In genomic region chr1:241591736-241592135, GRCh38 we compare ENCODE assay signal across 27 cellular contexts. TPM values are rescaled to one million over a fixed set of nuclear protein-coding genes. Genes with fewer than 3 reads are reported as not detected.
DNase-seq lines count a peak whose midpoint lies in the region; ATAC-seq and TF ChIP-seq lines count a peak whose summit lies in the region.
"Had no signal": no experiment of that assay in that cellular context is flagged by ENCODE, and none has a peak within 500 bp of the region (broad histone marks: within the 10 kb centered on the region; RNA-seq: fewer than 3 reads in every experiment).

No MANE protein-coding gene starts in this region.

- H3K27me3 ChIP-seq in PC-9 (ENCODE audit: insufficient read depth, low read depth) (no peaks in the 10 kb centered on the region), skeletal muscle satellite cell (ENCODE audit: control insufficient read depth, insufficient read depth, low read length) (no peaks in the 10 kb centered on the region)
- H3K27me3 ChIP-seq in CD4-positive, alpha-beta memory T cell (ENCODE audit: insufficient read depth, low read length), result no peaks in the 10 kb centered on the region
- H3K27me3 ChIP-seq: sigmoid colon had no signal

- no peak overlapping the region for H3K4me3 Mint-ChIP-seq in activated CD8-positive, alpha-beta T cell treated with anti-CD3 and anti-CD28 coated beads for 36 hours
- H3K4me3 Mint-ChIP-seq in activated CD8-positive, alpha-beta T cell treated with anti-CD3 and anti-CD28 coated beads, Interleukin-2, amount 10 ng/mL, durations not matched to agents 7 days and 5 days, result no peak overlapping the region
- H3K4me3 Mint-ChIP-seq in dendritic cell treated with granulocyte-macrophage colony-stimulating factor and Interleukin-4, amounts not matched to agents 40 ng/mL and 50 ng/mL, for 4 days, result no peak overlapping the region
- H3K4me3 Mint-ChIP-seq in CD4-positive, alpha-beta memory T cell, result no peak overlapping the region
- H3K4me3 Mint-ChIP-seq: activated CD4-positive, alpha-beta T cell treated with anti-CD3 and anti-CD28 coated beads, Interleukin-2, amount 10 ng/mL, durations not matched to agents 7 days and 5 days; endodermal cell; T-helper 2 cell treated with Interferon-gamma antibody and Interleukin-4, amounts not matched to agents 5 μg/mL and 100 μg/mL, for 36 hours had no signal

- peak overlapping the region; percentile 78 for H3K27ac ChIP-seq in PC-9
- no peak overlapping the region for H3K27ac ChIP-seq in CD4-positive, alpha-beta memory T cell (ENCODE audit: low read depth, low read length)
- H3K27ac ChIP-seq: coronary artery, sigmoid colon had no signal

- H3K9me3 ChIP-seq in PC-9 (ENCODE audit: insufficient read depth, low read depth) (no peaks in the 10 kb centered on the region), skeletal muscle satellite cell (replicated peaks; ENCODE audit: low read length) (no peaks in the 10 kb centered on the region)
- no peaks in the 10 kb centered on the region for H3K9me3 ChIP-seq in CD4-positive, alpha-beta memory T cell (ENCODE audit: control insufficient read depth in 1 of 2, low read length in 2 of 2)
- H3K9me3 ChIP-seq: mucosa of descending colon, sigmoid colon, SK-N-SH had no signal

- no peaks in the 10 kb centered on the region for H3K27me3 Mint-ChIP-seq in activated CD8-positive, alpha-beta T cell treated with anti-CD3 and anti-CD28 coated beads for 36 hours
- H3K27me3 Mint-ChIP-seq in activated CD8-positive, alpha-beta T cell treated with anti-CD3 and anti-CD28 coated beads, Interleukin-2, amount 10 ng/mL, durations not matched to agents 7 days and 5 days (ENCODE audit: low read depth), result no peaks in the 10 kb centered on the region
- H3K27me3 Mint-ChIP-seq in dendritic cell treated with granulocyte-macrophage colony-stimulating factor and Interleukin-4, amounts not matched to agents 40 ng/mL and 50 ng/mL, for 4 days, result no peaks in the 10 kb centered on the region
- H3K27me3 Mint-ChIP-seq in CD4-positive, alpha-beta memory T cell, result peaks cover 0 to 3% of the 10 kb centered on the region in 2 donors
- H3K27me3 Mint-ChIP-seq: activated CD4-positive, alpha-beta T cell treated with anti-CD3 and anti-CD28 coated beads, Interleukin-2, amount 10 ng/mL, durations not matched to agents 7 days and 5 days; progenitor cell of endocrine pancreas had no signal

- peak overlapping the region; percentile 25 for H3K27ac Mint-ChIP-seq in activated CD8-positive, alpha-beta T cell treated with anti-CD3 and anti-CD28 coated beads for 36 hours
- no peak overlapping the region for H3K27ac Mint-ChIP-seq in activated CD8-positive, alpha-beta T cell treated with anti-CD3 and anti-CD28 coated beads, Interleukin-2, amount 10 ng/mL, durations not matched to agents 7 days and 5 days
- peak overlapping the region; percentile 77 for H3K27ac Mint-ChIP-seq in dendritic cell treated with granulocyte-macrophage colony-stimulating factor and Interleukin-4, amounts not matched to agents 40 ng/mL and 50 ng/mL, for 4 days
- no peak overlapping the region for H3K27ac Mint-ChIP-seq in CD4-positive, alpha-beta memory T cell
- H3K27ac Mint-ChIP-seq: activated CD4-positive, alpha-beta T cell treated with anti-CD3 and anti-CD28 coated beads, Interleukin-2, amount 10 ng/mL, durations not matched to agents 7 days and 5 days; endodermal cell; T-helper 2 cell treated with Interferon-gamma antibody and Interleukin-4, amounts not matched to agents 5 μg/mL and 100 μg/mL, for 36 hours had no signal

- no peak for TF ChIP-seq CTCF in activated CD8-positive, alpha-beta T cell treated with anti-CD3 and anti-CD28 coated beads for 36 hours (IDR thresholded peaks at IDR 0.05)
- TF ChIP-seq CTCF in PC-9 (conservative IDR thresholded peaks at IDR 0.05), result no peak

- CTCF ChIA-PET in activated CD8-positive, alpha-beta T cell treated with anti-CD3 and anti-CD28 coated beads for 36 hours (lab: Charles Lee), result interaction anchor here (0.7 to 1.3 kb wide), 2 partner anchors 10 to 19 kb away, joined by 3 read pairs; no protein-coding TSS in a partner anchor
- CTCF ChIA-PET in activated CD8-positive, alpha-beta T cell treated with anti-CD3 and anti-CD28 coated beads, Interleukin-2, amount 10 ng/mL, durations not matched to agents 7 days and 5 days (lab: Charles Lee), result interaction anchor here (1.4 kb wide), 1 partner anchor 19 kb away, joined by 7 read pairs; no protein-coding TSS in a partner anchor
- CTCF ChIA-PET in PC-9 (lab: Charles Lee), result interaction anchor here (0.6 to 0.9 kb wide), 2 partner anchors 19 to 860 kb away, joined by 3 to 4 read pairs; no protein-coding TSS in a partner anchor
- CTCF ChIA-PET in CD4-positive, alpha-beta memory T cell (lab: Charles Lee; ENCODE audit: partially characterized antibody), result interaction anchor here (1.0 to 1.9 kb wide), 3 partner anchors 19 to 54 kb away, joined by 3 to 10 read pairs (median 3); no protein-coding TSS in a partner anchor

- H3K36me3 Mint-ChIP-seq in activated CD8-positive, alpha-beta T cell treated with anti-CD3 and anti-CD28 coated beads for 36 hours (ENCODE audit: low read depth), result peaks cover 8% of the 10 kb centered on the region
- peaks cover 6% of the 10 kb centered on the region for H3K36me3 Mint-ChIP-seq in activated CD8-positive, alpha-beta T cell treated with anti-CD3 and anti-CD28 coated beads, Interleukin-2, amount 10 ng/mL, durations not matched to agents 7 days and 5 days (ENCODE audit: low read depth)
- H3K36me3 Mint-ChIP-seq in dendritic cell treated with granulocyte-macrophage colony-stimulating factor and Interleukin-4, amounts not matched to agents 40 ng/mL and 50 ng/mL, for 4 days (ENCODE audit: low read depth), result peaks cover 84% of the 10 kb centered on the region
- peaks cover 0 to 15% of the 10 kb centered on the region in 2 donors for H3K36me3 Mint-ChIP-seq in CD4-positive, alpha-beta memory T cell

- intact Hi-C loops in activated CD8-positive, alpha-beta T cell treated with anti-CD3 and anti-CD28 coated beads for 36 hours (cut with micrococcal nuclease), result loop anchor here (5.0 kb wide), 1 partner anchor 59 kb away; the partner anchor contains the start of gene KMO
- intact Hi-C loops in PC-9 (cut with micrococcal nuclease; ENCODE audit: unreplicated experiment), result loop anchor here (1.0 to 5.0 kb wide), 4 partner anchors 19 to 416 kb away; partner anchors contain the start of gene KMO
- intact Hi-C loops in dendritic cell treated with granulocyte-macrophage colony-stimulating factor and Interleukin-4, amounts not matched to agents 40 ng/mL and 50 ng/mL, for 4 days (cut with micrococcal nuclease), result no loop called here
- intact Hi-C loops in CD4-positive, alpha-beta memory T cell (cut with micrococcal nuclease), result no loop called here

- H3F3A ChIP-seq in PC-9 (ENCODE audit: insufficient read depth, low read depth), result peaks cover 30% of the 10 kb centered on the region

- no TSS peak for BruUV-seq in PC-9 (replicated peaks; lab: Mats Ljungman, UMichigan)

- no peaks in the 10 kb centered on the region for H3K9me3 Mint-ChIP-seq in activated CD8-positive, alpha-beta T cell treated with anti-CD3 and anti-CD28 coated beads for 36 hours
- no peaks in the 10 kb centered on the region for H3K9me3 Mint-ChIP-seq in activated CD8-positive, alpha-beta T cell treated with anti-CD3 and anti-CD28 coated beads, Interleukin-2, amount 10 ng/mL, durations not matched to agents 7 days and 5 days (ENCODE audit: insufficient read depth)
- H3K9me3 Mint-ChIP-seq in dendritic cell treated with granulocyte-macrophage colony-stimulating factor and Interleukin-4, amounts not matched to agents 40 ng/mL and 50 ng/mL, for 4 days, result no peaks in the 10 kb centered on the region
- no peaks in the 10 kb centered on the region for H3K9me3 Mint-ChIP-seq in CD4-positive, alpha-beta memory T cell
- H3K9me3 Mint-ChIP-seq: activated CD4-positive, alpha-beta T cell treated with anti-CD3 and anti-CD28 coated beads, Interleukin-2, amount 10 ng/mL, durations not matched to agents 7 days and 5 days; endodermal cell; T-helper 2 cell treated with Interferon-gamma antibody and Interleukin-4, amounts not matched to agents 5 μg/mL and 100 μg/mL, for 36 hours had no signal

- no peak overlapping the region for H2AFZ ChIP-seq in PC-9

- H3K4me2 ChIP-seq in PC-9 (peak overlapping the region; percentile 11), skeletal muscle satellite cell (ENCODE audit: low read length) (no peak overlapping the region)
- H3K4me2 ChIP-seq: SK-N-SH had no signal

- H3K4me1 ChIP-seq in PC-9 (replicated peaks; ENCODE audit: insufficient read depth) (peaks cover 36% of the 10 kb centered on the region), skeletal muscle satellite cell (ENCODE audit: control insufficient read depth, insufficient read depth, low read length) (peaks cover 24% of the 10 kb centered on the region)
- no peaks in the 10 kb centered on the region for H3K4me1 ChIP-seq in CD4-positive, alpha-beta memory T cell (ENCODE audit: insufficient read depth, low read length)
- H3K4me1 ChIP-seq: sigmoid colon had no signal

- ATAC-seq in activated CD8-positive, alpha-beta T cell treated with anti-CD3 and anti-CD28 coated beads for 36 hours, result no peak
- ATAC-seq in activated CD8-positive, alpha-beta T cell treated with anti-CD3 and anti-CD28 coated beads, Interleukin-2, amount 10 ng/mL, durations not matched to agents 7 days and 5 days, result no peak
- ATAC-seq in GM18517 (IDR thresholded peaks at IDR 0.05; ENCODE audit: unreplicated experiment), result no peak
- ATAC-seq: mucosa of descending colon had no signal

- no peaks in the 10 kb centered on the region for H3K9me2 ChIP-seq in PC-9 (ENCODE audit: insufficient read depth)
- H3K9me2 ChIP-seq: SK-N-SH had no signal

- H3K79me2 ChIP-seq in PC-9 (ENCODE audit: low read depth), result no peaks in the 10 kb centered on the region

- H4K20me1 ChIP-seq in PC-9 (ENCODE audit: insufficient read depth), result no peaks in the 10 kb centered on the region

- H3K36me3 ChIP-seq in PC-9 (ENCODE audit: low read depth), result peaks cover 23% of the 10 kb centered on the region
- H3K36me3 ChIP-seq in skeletal muscle satellite cell (ENCODE audit: insufficient read depth, low read length), result no peaks in the 10 kb centered on the region
- H3K36me3 ChIP-seq in CD4-positive, alpha-beta memory T cell (ENCODE audit: insufficient read depth, low read length), result no peaks in the 10 kb centered on the region
- H3K36me3 ChIP-seq: sigmoid colon had no signal

- POLR2A ChIA-PET in activated CD8-positive, alpha-beta T cell treated with anti-CD3 and anti-CD28 coated beads for 36 hours (lab: Charles Lee), result interaction anchor here (1.2 to 1.5 kb wide), 4 partner anchors 22 to 56 kb away, joined by 3 to 6 read pairs (median 4); partner anchors contain the start of genes CHML and OPN3
- POLR2A ChIA-PET in activated CD8-positive, alpha-beta T cell treated with anti-CD3 and anti-CD28 coated beads, Interleukin-2, amount 10 ng/mL, durations not matched to agents 7 days and 5 days (lab: Charles Lee), result no interaction called here
- POLR2A ChIA-PET in PC-9 (lab: Charles Lee; ENCODE audit: unreplicated experiment), result interaction anchor here (0.7 kb wide), 1 partner anchor 146 kb away, joined by 3 read pairs; no protein-coding TSS in a partner anchor
- POLR2A ChIA-PET in CD4-positive, alpha-beta memory T cell (lab: Charles Lee; ENCODE audit: partially characterized antibody), result no interaction called here

- no peak overlapping the region for H3K9ac ChIP-seq in skeletal muscle satellite cell (ENCODE audit: low read depth, low read length)
- H3K9ac ChIP-seq: SK-N-SH had no signal

- DNase-seq in activated CD8-positive, alpha-beta T cell treated with anti-CD3 and anti-CD28 coated beads for 36 hours, result no peak
- no peak for DNase-seq in activated CD8-positive, alpha-beta T cell treated with anti-CD3 and anti-CD28 coated beads, Interleukin-2, amount 10 ng/mL, durations not matched to agents 7 days and 5 days
- DNase-seq in PC-9 (peak in 1 of 2 experiments; percentile 57), epidermal melanocyte (ENCODE audit: insufficient read length, low spot score) (no peak)
- DNase-seq in CD4-positive, alpha-beta memory T cell, result no peak
- DNase-seq: activated CD4-positive, alpha-beta T cell treated with anti-CD3 and anti-CD28 coated beads, Interleukin-2, amount 10 ng/mL, durations not matched to agents 7 days and 5 days; activated CD8-positive, alpha-beta memory T cell treated with anti-CD3 and anti-CD28 coated beads, Interleukin-2, amount 50 U/mL, for 4 hours; activated effector memory CD4-positive, alpha-beta T cell treated with anti-CD3 and anti-CD28 coated beads, Interleukin-2, amount 50 U/mL, for 16 hours; AML-193; endodermal cell; mucosa of descending colon; NCI-H1092; NCI-H1930; NCI-H2227 treated with DMSO at 0.1 percent for 48 hours; NCI-H69; RPMI8226; sigmoid colon; SK-N-SH had no signal

- H3K4me3 ChIP-seq in PC-9 (no peak overlapping the region), skeletal muscle satellite cell (ENCODE audit: low read length) (peak overlapping the region; percentile 25)
- H3K4me3 ChIP-seq in CD4-positive, alpha-beta memory T cell (ENCODE audit: low read length in 2 of 2), result no peak overlapping the region
- H3K4me3 ChIP-seq: coronary artery, mucosa of descending colon, sigmoid colon had no signal

- peaks cover 18% of the 10 kb centered on the region for H3K4me1 Mint-ChIP-seq in activated CD8-positive, alpha-beta T cell treated with anti-CD3 and anti-CD28 coated beads for 36 hours (ENCODE audit: low read depth)
- H3K4me1 Mint-ChIP-seq in activated CD8-positive, alpha-beta T cell treated with anti-CD3 and anti-CD28 coated beads, Interleukin-2, amount 10 ng/mL, durations not matched to agents 7 days and 5 days (ENCODE audit: low read depth), result no peaks in the 10 kb centered on the region
- peaks cover 49% of the 10 kb centered on the region for H3K4me1 Mint-ChIP-seq in dendritic cell treated with granulocyte-macrophage colony-stimulating factor and Interleukin-4, amounts not matched to agents 40 ng/mL and 50 ng/mL, for 4 days (ENCODE audit: low read depth)
- no peaks in the 10 kb centered on the region for H3K4me1 Mint-ChIP-seq in CD4-positive, alpha-beta memory T cell

RNA-seq across cellular contexts. Expression of gene CHML, which starts 48.4 kb away (rescaled TPM):
- 10 to 100 TPM; 20.3 to 24.7 TPM for total RNA-seq in activated CD8-positive, alpha-beta T cell treated with anti-CD3 and anti-CD28 coated beads for 36 hours
- 10 to 100 TPM; 18.2 to 18.7 TPM for total RNA-seq in activated CD8-positive, alpha-beta T cell treated with anti-CD3 and anti-CD28 coated beads, Interleukin-2, amount 10 ng/mL, durations not matched to agents 7 days and 5 days
- total RNA-seq in PC-9 (2021), result 34.6 and 47.8 TPM in 2 replicates
- total RNA-seq in skeletal muscle satellite cell (2012; rRNA removed), result 21.8 and 29.9 TPM in 2 replicates
- total RNA-seq in CD4-positive, alpha-beta memory T cell, result 1 to 10 TPM; 7.5 to 8.8 TPM
- polyA plus RNA-seq in CD4-positive, alpha-beta memory T cell, result 1 to 10 TPM; 2.2 to 2.5 TPM

RNA-seq across cellular contexts. Expression of gene OPN3, which starts 48.4 kb away (rescaled TPM):
- total RNA-seq in activated CD8-positive, alpha-beta T cell treated with anti-CD3 and anti-CD28 coated beads for 36 hours, result 10 to 100 TPM in 1 of 2 experiments, 1 to 10 TPM in 1; 9.9 to 11.8 TPM
- total RNA-seq in activated CD8-positive, alpha-beta T cell treated with anti-CD3 and anti-CD28 coated beads, Interleukin-2, amount 10 ng/mL, durations not matched to agents 7 days and 5 days, result 10 to 100 TPM; 15.2 to 15.9 TPM
- 53.2 and 62.7 TPM in 2 replicates for total RNA-seq in PC-9 (2021)
- 25.8 and 33.5 TPM in 2 replicates for total RNA-seq in skeletal muscle satellite cell (2012; rRNA removed)
- total RNA-seq in CD4-positive, alpha-beta memory T cell, result 1 to 10 TPM; 3.9 to 4.8 TPM
- 10 to 100 TPM; 12.9 to 17.5 TPM for polyA plus RNA-seq in CD4-positive, alpha-beta memory T cell

RNA-seq across cellular contexts. Expression of gene KMO, which starts 59.6 kb away (rescaled TPM):
- total RNA-seq in activated CD8-positive, alpha-beta T cell treated with anti-CD3 and anti-CD28 coated beads for 36 hours, result under 1 TPM in 1 of 2 experiments, not detected in 1; 0.18 TPM
- not detected for total RNA-seq in activated CD8-positive, alpha-beta T cell treated with anti-CD3 and anti-CD28 coated beads, Interleukin-2, amount 10 ng/mL, durations not matched to agents 7 days and 5 days
- total RNA-seq in PC-9 (2021), result 0.07 TPM in 1 of 2 replicates, not detected in the other
- under 0.01 and 0.44 TPM in 2 replicates for total RNA-seq in skeletal muscle satellite cell (2012; rRNA removed)
- total RNA-seq in CD4-positive, alpha-beta memory T cell, result 1 to 10 TPM in 1 of 2 experiments, under 1 TPM in 1; 0.44 to 1.1 TPM
- under 1 TPM in 1 of 2 donors, not detected in 1; 0.37 TPM for polyA plus RNA-seq in CD4-positive, alpha-beta memory T cell
- total RNA-seq: A172, endodermal cell, G401, LHCN-M2, progenitor cell of endocrine pancreas had no signal
- polyA plus RNA-seq: SK-N-SH had no signal

Comparison
In these comparisons a context has a peak if more than half of its experiments do, and no peak if none do; other contexts are left out.
1. H3K27ac Mint-ChIP-seq: peak in activated CD8-positive, alpha-beta T cell treated with anti-CD3 and anti-CD28 coated beads for 36 hours (single experiment) and dendritic cell treated with granulocyte-macrophage colony-stimulating factor and Interleukin-4, amounts not matched to agents 40 ng/mL and 50 ng/mL, for 4 days (single experiment); none in activated CD8-positive, alpha-beta T cell treated with anti-CD3 and anti-CD28 coated beads, Interleukin-2, amount 10 ng/mL, durations not matched to agents 7 days and 5 days (single experiment) and CD4-positive, alpha-beta memory T cell (0 of 7).
2. POLR2A ChIA-PET loops: an anchor here in activated CD8-positive, alpha-beta T cell treated with anti-CD3 and anti-CD28 coated beads for 36 hours (1.2 to 1.5 kb wide) and PC-9 (0.7 kb wide); none called in activated CD8-positive, alpha-beta T cell treated with anti-CD3 and anti-CD28 coated beads, Interleukin-2, amount 10 ng/mL, durations not matched to agents 7 days and 5 days and CD4-positive, alpha-beta memory T cell.
3. intact Hi-C loops: an anchor here in activated CD8-positive, alpha-beta T cell treated with anti-CD3 and anti-CD28 coated beads for 36 hours (5.0 kb wide) and PC-9 (1.0 to 5.0 kb wide); none called in dendritic cell treated with granulocyte-macrophage colony-stimulating factor and Interleukin-4, amounts not matched to agents 40 ng/mL and 50 ng/mL, for 4 days and CD4-positive, alpha-beta memory T cell.